Comparison of ENCODE assay signal across 20 cellular contexts in genomic region chr11:33471541-33471940, GRCh38.
DNase-seq lines count a peak whose midpoint lies in the region; ATAC-seq and TF ChIP-seq lines count a peak whose summit lies in the region.
"Had no signal": no experiment of that assay in that cellular context is flagged by ENCODE, and none has a peak within 500 bp of the region (broad histone marks: within the 10 kb centered on the region; RNA-seq: fewer than 3 reads in every experiment).

No MANE protein-coding gene starts in this region.

- H3K9me3 ChIP-seq in SK-N-SH: no peaks in the 10 kb centered on the region
- H3K9me3 ChIP-seq in parathyroid adenoma (ENCODE audit: control insufficient read depth, low read length): no peaks in the 10 kb centered on the region
- no peaks in the 10 kb centered on the region for H3K9me3 ChIP-seq in Peyer's patch

- TF ChIP-seq RAD21 in SK-N-SH (IDR thresholded peaks at IDR 0.05; ENCODE audit: low read length): no peak

- H4K20me1 ChIP-seq in KMS-11 (ENCODE audit: insufficient read depth): no peaks in the 10 kb centered on the region
- H4K20me1 ChIP-seq in SK-N-SH (ENCODE audit: insufficient read depth): peaks cover 76% of the 10 kb centered on the region

- H3K4me3 ChIP-seq in KMS-11 (IDR thresholded peaks at IDR 0.05; ENCODE audit: insufficient read depth, low read depth, low read length) (no peak overlapping the region), SK-N-SH (ENCODE audit: low read depth in 2 of 2, low read length in 1 of 2) (no peak overlapping the region), parathyroid adenoma (ENCODE audit: low read depth, low read length) (no peak overlapping the region), Peyer's patch (no peak overlapping the region)
- H3K4me3 ChIP-seq: PC-9 had no signal

- H3K27me3 ChIP-seq in KMS-11 (ENCODE audit: insufficient read depth, low read depth) (no peaks in the 10 kb centered on the region), SK-N-SH (ENCODE audit: insufficient read depth) (no peaks in the 10 kb centered on the region), parathyroid adenoma (ENCODE audit: control insufficient read depth, insufficient read depth, low read length) (no peaks in the 10 kb centered on the region), Peyer's patch (no peaks in the 10 kb centered on the region)

- H3K27ac ChIP-seq in KMS-11 (peak overlapping the region; percentile 22; the same call in 1 of the 2 replicates), SK-N-SH (ENCODE audit: low read depth in 2 of 2, low read length in 1 of 2) (peak overlapping the region in 1 of 2 experiments; percentile 13; a peak in 1 of 4 replicates), parathyroid adenoma (peak overlapping the region; percentile 60), Peyer's patch (no peak overlapping the region)
- H3K27ac ChIP-seq: PC-9 had no signal

- TF ChIP-seq EP300 in SK-N-SH (IDR thresholded peaks at IDR 0.05; ENCODE audit: borderline replicate concordance in 1 of 2, low read depth in 1 of 2, low read length in 1 of 2): no peak

- peaks cover 8% of the 10 kb centered on the region for H3F3A ChIP-seq in SK-N-SH (replicated peaks; ENCODE audit: insufficient read depth)

- H3K4me2 ChIP-seq in KMS-11: peak overlapping the region; percentile 61
- peak overlapping the region; percentile 10; the same call in 1 of the 2 replicates for H3K4me2 ChIP-seq in SK-N-SH
- H3K4me2 ChIP-seq in parathyroid adenoma (ENCODE audit: low read length): no peak overlapping the region
- H3K4me2 ChIP-seq: PC-9 had no signal

- DNase-seq in SK-N-SH (no peak), cerebellar nuclear complex (lab: John Stamatoyannopoulos, UW) (peak; percentile 59 to 61), Right ventricle myocardium inferior (ENCODE audit: missing footprints) (no peak), NCI-H510A treated with DMSO at 0.1 percent for 48 hours (lab: John Stamatoyannopoulos, UW) (no peak), Peyer's patch (no peak)
- DNase-seq: CD4-positive, alpha-beta memory T cell; COR-L47; DMS53; H7; KBM-7; MM.1S; NCI-H1417; NCI-H1694; NCI-H2029 treated with DMSO at 0.1 percent for 48 hours; PC-9; RPMI8226; SHP77 treated with DMSO at 0.1 percent for 48 hours; SW 1271 had no signal

- intact Hi-C loops in Right ventricle myocardium inferior (cut with DNase I): no loop called here

- TF ChIP-seq POLR2A in Peyer's patch (IDR thresholded peaks at IDR 0.05): no peak

- TF ChIP-seq CTCF in KMS-11 (conservative IDR thresholded peaks at IDR 0.05; ENCODE audit: low read depth, low read length) (no peak), SK-N-SH (IDR thresholded peaks at IDR 0.05) (no peak), parathyroid adenoma (IDR thresholded peaks at IDR 0.05) (no peak), Peyer's patch (IDR thresholded peaks at IDR 0.05) (no peak)

- H3K9ac ChIP-seq in KMS-11: no peak overlapping the region
- no peak overlapping the region for H3K9ac ChIP-seq in SK-N-SH
- H3K9ac ChIP-seq in parathyroid adenoma: no peak overlapping the region

- H3K79me2 ChIP-seq in KMS-11 (ENCODE audit: insufficient read depth, low read depth) (no peaks in the 10 kb centered on the region), SK-N-SH (ENCODE audit: insufficient read depth) (peaks cover 99% of the 10 kb centered on the region), parathyroid adenoma (peaks cover 20% of the 10 kb centered on the region)

- H2AFZ ChIP-seq in KMS-11 (ENCODE audit: low read depth) (peak overlapping the region; percentile 22; the same call in 1 of the 2 replicates), SK-N-SH (ENCODE audit: low read depth) (no peak overlapping the region), parathyroid adenoma (no peak overlapping the region)
- H2AFZ ChIP-seq: PC-9 had no signal

- POLR2A ChIA-PET in SK-N-SH (lab: Yijun Ruan, JAX): no interaction called here

- WGBS in SK-N-SH (ENCODE audit: low lambda C conversion rate): 70% methylated on average over 1 of the region's 1 CpG

- CTCF ChIA-PET in SK-N-SH (lab: Yijun Ruan, JAX): no interaction called here

- H3K36me3 ChIP-seq in KMS-11 (ENCODE audit: insufficient read depth) (no peaks in the 10 kb centered on the region), SK-N-SH (replicated peaks in 1 of 2; ENCODE audit: control insufficient read depth in 1 of 2, insufficient read depth in 2 of 2, low read length in 1 of 2) (peaks cover 0 to 2% of the 10 kb centered on the region in 2 experiments), parathyroid adenoma (ENCODE audit: control insufficient read depth, insufficient read depth, low read length) (no peaks in the 10 kb centered on the region), Peyer's patch (no peaks in the 10 kb centered on the region)

- ATAC-seq in Right ventricle myocardium inferior: no peak

- H3K9me2 ChIP-seq in SK-N-SH: no peaks in the 10 kb centered on the region

- H3K4me1 ChIP-seq in KMS-11 (ENCODE audit: low read depth, poor library complexity, severe bottlenecking) (peaks cover 93% of the 10 kb centered on the region), SK-N-SH (ENCODE audit: control insufficient read depth in 1 of 2, insufficient read depth in 2 of 2, low read depth in 1 of 2, low read length in 1 of 2) (peaks cover 4 to 25% of the 10 kb centered on the region in 2 experiments), parathyroid adenoma (peaks cover 18% of the 10 kb centered on the region), Peyer's patch (no peaks in the 10 kb centered on the region)

TF ChIP-seq in SK-N-SH, 30 proteins besides CTCF, POLR2A, EP300 and RAD21:
- TF ChIP-seq JUND (IDR thresholded peaks at IDR 0.05) (0 out of 2 replicates have a peak, but pooled peaks have one; percentile 6), NFIC (IDR thresholded peaks at IDR 0.05; ENCODE audit: borderline replicate concordance) (0 out of 2 replicates have a peak, but pooled peaks have one; percentile 30), FOXM1 (IDR thresholded peaks at IDR 0.05; ENCODE audit: low read depth) (no peak)

Comparison
In these comparisons a context has a peak if more than half of its experiments do, and no peak if none do; other contexts are left out.
1. H3K27ac ChIP-seq: peak in KMS-11 (single experiment) and parathyroid adenoma (single experiment); none in Peyer's patch (0 of 4).
2. DNase-seq: peak in cerebellar nuclear complex (2 of 2); none in SK-N-SH (single experiment), Right ventricle myocardium inferior (single experiment), NCI-H510A treated with DMSO at 0.1 percent for 48 hours (single experiment) and Peyer's patch (0 of 3).